Comparison of ENCODE assay signal across 13 cellular contexts in genomic region chr15:74197176-74197965, GRCh38. TPM values are rescaled to one million over a fixed set of nuclear protein-coding genes. Genes with fewer than 3 reads are reported as not detected.
A peak's percentile ranks its signal among the peaks of the same experiment; 100 is the strongest.
DNase-seq lines count a peak whose midpoint lies in the region; ATAC-seq and TF ChIP-seq lines count a peak whose summit lies in the region.
"Had no signal": no experiment of that assay in that cellular context is flagged by ENCODE, and none has a peak within 500 bp of the region (broad histone marks: within the 10 kb centered on the region; RNA-seq: fewer than 3 reads in every experiment).

No MANE protein-coding gene starts in this region.

- peaks cover 37% of the 10 kb centered on the region for H3F3A ChIP-seq in GM23248 (ENCODE audit: insufficient read depth)

- H3K4me1 ChIP-seq in GM23248 (ENCODE audit: insufficient read depth), result peaks cover 49% of the 10 kb centered on the region
- peaks cover 27% of the 10 kb centered on the region for H3K4me1 ChIP-seq in IMR-90 (ENCODE audit: control insufficient read depth, insufficient read depth, low read length)
- peaks cover 62% of the 10 kb centered on the region for H3K4me1 ChIP-seq in mesenchymal stem cell (ENCODE audit: control insufficient read depth, insufficient read depth, low read depth, low read length)

- H4K20me1 ChIP-seq in GM23248 (ENCODE audit: insufficient read depth), result no peaks in the 10 kb centered on the region
- peaks cover 8% of the 10 kb centered on the region; the same call in 1 of the 2 replicates for H4K20me1 ChIP-seq in IMR-90 (ENCODE audit: insufficient read depth, low read length)
- H4K20me1 ChIP-seq: BLaER1 had no signal

- in situ Hi-C loops in GM23248 (cut with MboI), result no loop called here
- in situ Hi-C loops in IMR-90 (cut with MboI; ENCODE audit: low sequenced_read_pairs), result no loop called here

- peak overlapping the region; percentile 61; the same call in 1 of the 2 replicates for H3K9ac ChIP-seq in GM23248
- H3K9ac ChIP-seq in IMR-90 (ENCODE audit: low read depth, low read length), result no peak overlapping the region
- no peak overlapping the region for H3K9ac ChIP-seq in mesenchymal stem cell (ENCODE audit: low read length)
- H3K9ac ChIP-seq: BLaER1 had no signal

- H3K56ac ChIP-seq in IMR-90 (ENCODE audit: extremely low read depth, insufficient read depth, low read length), result no peak overlapping the region

- no peak overlapping the region for H2AK9ac ChIP-seq in IMR-90 (replicated peaks; ENCODE audit: low read depth, low read length, poor library complexity)

- dilution Hi-C loops in IMR-90 (cut with HindIII; ENCODE audit: low sequenced_read_pairs, unreplicated experiment), result no loop called here

- no peak overlapping the region for H4K5ac ChIP-seq in IMR-90 (ENCODE audit: low read depth, low read length)

- intact Hi-C loops in IMR-90 (cut with micrococcal nuclease), result no loop called here

- H3K14ac ChIP-seq in IMR-90 (replicated peaks; ENCODE audit: low read depth, low read length) (peak overlapping the region; percentile 79; the same call in 1 of the 2 replicates), mesenchymal stem cell (ENCODE audit: low read length in 2 of 2) (peak overlapping the region in 1 of 2 experiments; percentile 35)

- H3K9me2 ChIP-seq in GM23248 (ENCODE audit: insufficient read depth), result no peaks in the 10 kb centered on the region

- no peak for DNase-seq in GM23248
- DNase-seq in IMR-90, result no peak
- DNase-seq in mesenchymal stem cell, result no peak
- DNase-seq in NCI-H2029 treated with DMSO at 0.1 percent for 48 hours (lab: John Stamatoyannopoulos, UW), result no peak
- DNase-seq in NCI-H146 treated with DMSO at 0.1 percent for 48 hours (lab: John Stamatoyannopoulos, UW; ENCODE audit: unreplicated experiment), result no peak
- DNase-seq: Caco-2; CD8-positive, alpha-beta memory T cell; DND-41; GDM1 had no signal

- H2BK120ac ChIP-seq in IMR-90 (ENCODE audit: low read depth, low read length), result no peak overlapping the region
- no peak overlapping the region for H2BK120ac ChIP-seq in mesenchymal stem cell (ENCODE audit: low read depth, low read length)

- no peak overlapping the region for H4K91ac ChIP-seq in IMR-90 (ENCODE audit: insufficient read depth, low read depth, low read length)
- H4K91ac ChIP-seq in mesenchymal stem cell (ENCODE audit: low read length), result no peak overlapping the region

- no peak for ATAC-seq in IMR-90 (ENCODE audit: low read depth)
- ATAC-seq in GM21515 (IDR thresholded peaks at IDR 0.05; ENCODE audit: unreplicated experiment), result no peak

- H3K27me3 ChIP-seq in GM23248 (replicated peaks; ENCODE audit: insufficient read depth), result no peaks in the 10 kb centered on the region
- peaks cover 3% of the 10 kb centered on the region; the same call in 1 of the 2 replicates for H3K27me3 ChIP-seq in IMR-90 (ENCODE audit: control insufficient read depth, insufficient read depth, low read length)
- no peaks in the 10 kb centered on the region for H3K27me3 ChIP-seq in mesenchymal stem cell (ENCODE audit: control insufficient read depth in 1 of 2, insufficient read depth in 1 of 2, low read length in 2 of 2)
- H3K27me3 ChIP-seq: BLaER1 had no signal

- H3K9me1 ChIP-seq in IMR-90 (ENCODE audit: insufficient read depth, low read length), result peaks cover 16% of the 10 kb centered on the region

- H4K8ac ChIP-seq in IMR-90 (ENCODE audit: low read depth in 2 of 2, low read length in 2 of 2) (no peak overlapping the region), mesenchymal stem cell (ENCODE audit: low read length) (no peak overlapping the region)

- CTCF ChIA-PET in IMR-90 (lab: Yijun Ruan, JAX), result interaction anchor here (0.6 kb wide), 1 partner anchor 36 kb away, joined by 4 read pairs; no protein-coding TSS in a partner anchor

- no peaks in the 10 kb centered on the region for H3K79me2 ChIP-seq in GM23248 (ENCODE audit: insufficient read depth)

- H2BK15ac ChIP-seq in IMR-90 (ENCODE audit: low read depth, low read length) (no peak overlapping the region), mesenchymal stem cell (ENCODE audit: low read depth, poor library complexity, severe bottlenecking) (no peak overlapping the region)

- TF ChIP-seq RAD21 in IMR-90 (IDR thresholded peaks at IDR 0.05; ENCODE audit: low read length), result no peak

- H3K9me3 ChIP-seq in GM23248 (ENCODE audit: low read depth), result no peaks in the 10 kb centered on the region
- no peaks in the 10 kb centered on the region for H3K9me3 ChIP-seq in IMR-90 (ENCODE audit: control insufficient read depth, insufficient read depth, low read length)
- no peaks in the 10 kb centered on the region for H3K9me3 ChIP-seq in mesenchymal stem cell (ENCODE audit: control insufficient read depth, low read length)
- H3K9me3 ChIP-seq: BLaER1, Caco-2 had no signal

- POLR2A ChIA-PET in IMR-90 (lab: Charles Lee; ENCODE audit: unreplicated experiment), result no interaction called here

- 94 to 98% methylated on average over 9 of the region's 9 CpGs for WGBS in GM23248 (ENCODE audit: low coverage in 1 of 2, low lambda C conversion rate in 2 of 2, missing lambda C conversion rate in 2 of 2), 2 experiments
- 100% methylated on average over 1 of the region's 9 CpGs; no CpG with 5 or more reads in 1 of the 2 experiments for WGBS in IMR-90 (ENCODE audit: extremely low coverage in 2 of 2, insufficient read length in 1 of 2), 2 experiments
- WGBS in mesenchymal stem cell, result 97% methylated on average over 5 of the region's 9 CpGs

- no peak overlapping the region for H3K18ac ChIP-seq in IMR-90 (ENCODE audit: low read depth, low read length)
- peak overlapping the region in 1 of 2 experiments; percentile 71 for H3K18ac ChIP-seq in mesenchymal stem cell (ENCODE audit: low read depth in 1 of 2, low read length in 2 of 2)

- H2BK12ac ChIP-seq in mesenchymal stem cell (ENCODE audit: low read length in 2 of 2), result peak overlapping the region in 1 of 2 experiments; percentile 48

- H3K36me3 ChIP-seq in GM23248 (ENCODE audit: low read depth) (no peaks in the 10 kb centered on the region), IMR-90 (ENCODE audit: control insufficient read depth, insufficient read depth, low read length) (no peaks in the 10 kb centered on the region), mesenchymal stem cell (ENCODE audit: control insufficient read depth in 1 of 2, insufficient read depth in 2 of 2, low read depth in 1 of 2, low read length in 2 of 2) (peaks cover 0 to 17% of the 10 kb centered on the region in 2 experiments)
- H3K36me3 ChIP-seq: BLaER1 had no signal

- no TSS peak for BruUV-seq in IMR-90 (replicated peaks; lab: Mats Ljungman, UMichigan)

- H2BK5ac ChIP-seq in IMR-90 (ENCODE audit: low read depth, low read length, poor library complexity, severe bottlenecking), result no peak overlapping the region
- H2BK5ac ChIP-seq in mesenchymal stem cell (ENCODE audit: low read depth, low read length, poor library complexity, severe bottlenecking), result no peak overlapping the region

- no peaks in the 10 kb centered on the region for H3K79me1 ChIP-seq in IMR-90 (ENCODE audit: low read depth in 1 of 2, low read length in 2 of 2)
- peaks cover 7% of the 10 kb centered on the region for H3K79me1 ChIP-seq in mesenchymal stem cell (replicated peaks; ENCODE audit: low read length, poor library complexity, severe bottlenecking)

- H2BK20ac ChIP-seq in IMR-90 (ENCODE audit: low read depth, low read length), result no peak overlapping the region

- TF ChIP-seq POLR2A in IMR-90 (IDR thresholded peaks at IDR 0.05; ENCODE audit: low read depth, low read length), result no peak

- no peak for TF ChIP-seq CTCF in IMR-90 (conservative IDR thresholded peaks at IDR 0.05; ENCODE audit: low read depth, low read length)

- H3K4me3 ChIP-seq in GM23248 (no peak overlapping the region), IMR-90 (ENCODE audit: insufficient read depth, low read depth, low read length) (no peak overlapping the region), mesenchymal stem cell (ENCODE audit: insufficient read depth in 1 of 2, low read depth in 1 of 2, low read length in 2 of 2) (no peak overlapping the region)
- H3K4me3 ChIP-seq: BLaER1 had no signal

- H3K4ac ChIP-seq in IMR-90 (ENCODE audit: low read depth, low read length) (peak overlapping the region; percentile 22; the same call in 1 of the 2 replicates), mesenchymal stem cell (ENCODE audit: low read depth in 1 of 2, low read length in 2 of 2) (peak overlapping the region in 1 of 2 experiments; percentile 63)

- peak overlapping the region; percentile 49 for H3K4me2 ChIP-seq in GM23248 (ENCODE audit: unreplicated experiment)
- H3K4me2 ChIP-seq in IMR-90 (ENCODE audit: low read depth, low read length), result no peak overlapping the region
- no peak overlapping the region for H3K4me2 ChIP-seq in mesenchymal stem cell (ENCODE audit: low read length, poor library complexity, severe bottlenecking)

- H3K23ac ChIP-seq in IMR-90 (ENCODE audit: low read depth, low read length) (no peak overlapping the region), mesenchymal stem cell (ENCODE audit: low read length in 2 of 2) (no peak overlapping the region)

- H3K27ac ChIP-seq in GM23248, result no peak overlapping the region
- H3K27ac ChIP-seq in IMR-90 (ENCODE audit: insufficient read depth, low read length), result no peak overlapping the region
- no peak overlapping the region for H3K27ac ChIP-seq in mesenchymal stem cell (ENCODE audit: low read length, poor library complexity, severe bottlenecking)
- H3K27ac ChIP-seq: BLaER1 had no signal

- no peak overlapping the region for H2AFZ ChIP-seq in GM23248
- no peak overlapping the region for H2AFZ ChIP-seq in IMR-90 (replicated peaks; ENCODE audit: low read length, poor library complexity)
- no peak overlapping the region for H2AFZ ChIP-seq in mesenchymal stem cell (ENCODE audit: low read depth, low read length)

- peak overlapping the region; percentile 79; the same call in 1 of the 2 replicates for H2AK5ac ChIP-seq in IMR-90 (ENCODE audit: low read depth, low read length)
- H2AK5ac ChIP-seq in mesenchymal stem cell (ENCODE audit: low read length, severe bottlenecking), result peak overlapping the region; percentile 51

RNA-seq across cellular contexts. Expression of gene STRA6, which starts 5.2 kb away (rescaled TPM):
- not detected in 2 replicates for total RNA-seq in GM23248 (2014; rRNA removed; shearing (Covaris generic))
- polyA plus RNA-seq in GM23248 (2016; fragmentation: Nextera tagmentation; extraction: Ambion mirVana) (0.22 TPM in 1 of 2 replicates, not detected in the other), IMR-90 (2012; rRNA removed) (0.14 and 0.17 TPM in 2 replicates)
- not detected in 2 replicates for total RNA-seq in IMR-90 (2012; rRNA removed)
- polyA plus RNA-seq in IMR-90 (2012; cell fraction: cytosol; rRNA removed), result 0.11 TPM in 1 of 2 replicates, not detected in the other
- polyA plus RNA-seq in IMR-90 (2012; cell fraction: nucleus; rRNA removed; ENCODE audit: low replicate concordance), result 0.37 and 0.60 TPM in 2 replicates
- 13.9 TPM for polyA plus RNA-seq in mesenchymal stem cell (2013, experiment 1 of 2)
- polyA plus RNA-seq in mesenchymal stem cell (2013, experiment 2 of 2), result 12.6 TPM
- total RNA-seq: CD8-positive, alpha-beta memory T cell; HT1080 had no signal
- polyA plus RNA-seq: CD8-positive, alpha-beta memory T cell had no signal

RNA-seq across cellular contexts. Expression of gene ISLR, which starts 23.9 kb away (rescaled TPM):
- 110 and 127 TPM in 2 replicates for total RNA-seq in GM23248 (2014; rRNA removed; shearing (Covaris generic))
- polyA plus RNA-seq in GM23248 (2016; fragmentation: Nextera tagmentation; extraction: Ambion mirVana) (124 and 125 TPM in 2 replicates), IMR-90 (2012; rRNA removed) (0.79 and 1.0 TPM in 2 replicates)
- total RNA-seq in IMR-90 (2012; rRNA removed), result under 0.01 TPM in 2 replicates
- polyA plus RNA-seq in IMR-90 (2012; cell fraction: cytosol; rRNA removed), result 0.53 and 2.1 TPM in 2 replicates
- polyA plus RNA-seq in IMR-90 (2012; cell fraction: nucleus; rRNA removed; ENCODE audit: low replicate concordance), result 0.40 and 0.44 TPM in 2 replicates
- 4.7 TPM for polyA plus RNA-seq in mesenchymal stem cell (2013, experiment 1 of 2)
- polyA plus RNA-seq in mesenchymal stem cell (2013, experiment 2 of 2), result 3.5 TPM
- total RNA-seq: Caco-2; CD8-positive, alpha-beta memory T cell had no signal
- polyA plus RNA-seq: CD8-positive, alpha-beta memory T cell had no signal

RNA-seq across cellular contexts. Expression of gene CCDC33, which starts 38.8 kb away (rescaled TPM):
- not detected in 2 replicates for total RNA-seq in GM23248 (2014; rRNA removed; shearing (Covaris generic))
- not detected in 2 replicates for polyA plus RNA-seq in GM23248 (2016; fragmentation: Nextera tagmentation; extraction: Ambion mirVana)
- total RNA-seq in IMR-90 (2012; rRNA removed), result not detected in 2 replicates
- not detected in 2 replicates for polyA plus RNA-seq in IMR-90 (2012; rRNA removed)
- polyA plus RNA-seq in IMR-90 (2012; cell fraction: cytosol; rRNA removed), result not detected in 2 replicates
- polyA plus RNA-seq in IMR-90 (2012; cell fraction: nucleus; rRNA removed; ENCODE audit: low replicate concordance), result not detected in 2 replicates
- 0.29 TPM for polyA plus RNA-seq in mesenchymal stem cell (2013, experiment 1 of 2)
- 0.40 TPM for polyA plus RNA-seq in mesenchymal stem cell (2013, experiment 2 of 2)
- total RNA-seq: A673; Caco-2; CD8-positive, alpha-beta memory T cell; HT1080 had no signal
- polyA plus RNA-seq: CD8-positive, alpha-beta memory T cell had no signal

Comparison
In these comparisons a context has a peak if more than half of its experiments do, and no peak if none do; other contexts are left out.
1. RNA of gene ISLR, which starts 23.9 kb away (total RNA-seq): 110 to 127 TPM in GM23248; under 0.01 TPM in IMR-90; every median in the first group is over 100 times any median in the second.